In the genomic region with DNA sequence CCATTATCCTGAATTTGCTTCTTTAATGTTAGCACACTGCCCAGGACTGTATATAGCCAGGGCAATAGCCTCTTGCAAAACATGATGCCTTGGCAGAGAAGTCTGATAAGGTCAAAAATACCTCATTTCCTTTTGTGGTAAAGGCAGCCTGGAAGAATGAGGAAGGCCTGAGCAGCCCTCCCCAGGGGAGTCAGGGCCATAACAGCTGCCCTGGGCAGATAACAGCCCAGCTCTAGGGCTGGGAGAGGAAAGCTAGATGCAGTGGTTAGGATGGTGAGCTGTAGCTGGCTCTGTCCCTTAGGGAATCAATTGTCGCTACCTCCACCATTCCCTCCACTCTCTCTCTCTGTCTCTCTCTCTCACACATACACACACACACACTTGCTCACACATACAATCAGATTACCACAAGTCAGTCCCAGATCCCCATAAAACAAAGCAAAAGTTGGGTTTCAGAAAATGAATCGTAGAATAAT, we compare ENCODE assay signal across 1 cellular context.
TF ChIP-seq lines count a peak whose summit lies in the region.

No MANE protein-coding gene starts in this region.

TF ChIP-seq in K562, 482 proteins besides CTCF, POLR2A, EP300 and RAD21 (continued from another document and continues in another):
- TF ChIP-seq, protein P1, sequence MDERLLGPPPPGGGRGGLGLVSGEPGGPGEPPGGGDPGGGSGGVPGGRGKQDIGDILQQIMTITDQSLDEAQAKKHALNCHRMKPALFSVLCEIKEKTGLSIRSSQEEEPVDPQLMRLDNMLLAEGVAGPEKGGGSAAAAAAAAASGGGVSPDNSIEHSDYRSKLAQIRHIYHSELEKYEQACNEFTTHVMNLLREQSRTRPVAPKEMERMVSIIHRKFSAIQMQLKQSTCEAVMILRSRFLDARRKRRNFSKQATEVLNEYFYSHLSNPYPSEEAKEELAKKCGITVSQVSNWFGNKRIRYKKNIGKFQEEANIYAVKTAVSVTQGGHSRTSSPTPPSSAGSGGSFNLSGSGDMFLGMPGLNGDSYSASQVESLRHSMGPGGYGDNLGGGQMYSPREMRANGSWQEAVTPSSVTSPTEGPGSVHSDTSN (CRISPR knock-in tag; IDR thresholded peaks at IDR 0.05; ENCODE audit: low read depth): no peak
- TF ChIP-seq, protein P1 (tag; conservative IDR thresholded peaks at IDR 0.05; ENCODE audit: low read depth): peak; percentile 41; the same call in 1 of the 2 replicates
- TF ChIP-seq NCOR1 (IDR thresholded peaks at IDR 0.05) (peak; percentile 93), ATF1 (CRISPR knock-in tag; IDR thresholded peaks at IDR 0.05) (no peak), ATF1 (tag; IDR thresholded peaks at IDR 0.05) (peak; percentile 81), RCOR1 (IDR thresholded peaks at IDR 0.05; ENCODE audit: borderline replicate concordance in 1 of 2, low read depth in 2 of 2, low read length in 2 of 2) (peak; percentile 77 to 94; a peak in 3 of 4 replicates), RUNX1 (IDR thresholded peaks at IDR 0.05; ENCODE audit: low read depth) (peak; percentile 82; the same call in 1 of the 2 replicates), YY1 (IDR thresholded peaks at IDR 0.05; ENCODE audit: borderline replicate concordance in 1 of 3, control insufficient read depth in 1 of 3, extremely low read depth in 1 of 3, insufficient read depth in 3 of 3, insufficient read length in 1 of 3, insufficient replicate concordance in 2 of 3, low read depth in 1 of 3, low read length in 2 of 3) (peak in 1 of 3 experiments; percentile 48), ZNF24 (IDR thresholded peaks at IDR 0.05) (peak; percentile 44; the same call in 1 of the 2 replicates), TOE1 (IDR thresholded peaks at IDR 0.05; ENCODE audit: borderline replicate concordance) (peak; percentile 54; the same call in 1 of the 2 replicates), TOE1 (CRISPR knock-in tag; IDR thresholded peaks at IDR 0.05; ENCODE audit: borderline replicate concordance, low read depth) (no peak), FOXK2 (conservative IDR thresholded peaks at IDR 0.05 in 1 of 2, IDR thresholded peaks at IDR 0.05 in 1 of 2; ENCODE audit: low read depth in 2 of 2) (peak; percentile 11 to 40; a peak in 1 of 4 replicates), NFRKB (IDR thresholded peaks at IDR 0.05; ENCODE audit: low read depth) (peak; percentile 70), HNRNPL (IDR thresholded peaks at IDR 0.05; ENCODE audit: low read depth, low read length) (0 out of 2 replicates have a peak, but pooled peaks have one; percentile 13), KAT2B (IDR thresholded peaks at IDR 0.05; ENCODE audit: low read depth, low read length) (no peak), HDAC8 (tag; IDR thresholded peaks at IDR 0.05) (no peak), CREB1 (IDR thresholded peaks at IDR 0.05) (peak; percentile 56; the same call in 1 of the 2 replicates), CREB1 (CRISPR knock-in tag; IDR thresholded peaks at IDR 0.05) (no peak), CXXC5 (CRISPR knock-in tag; IDR thresholded peaks at IDR 0.05) (peak; percentile 49), NCOA1 (IDR thresholded peaks at IDR 0.05; ENCODE audit: low read depth) (peak; percentile 90), ESRRA (IDR thresholded peaks at IDR 0.05; ENCODE audit: borderline replicate concordance, low read depth) (peak; percentile 93; the same call in 1 of the 2 replicates), FOXJ3 (CRISPR knock-in tag; IDR thresholded peaks at IDR 0.05) (no peak), ELF1 (tag; IDR thresholded peaks at IDR 0.05) (peak; percentile 90), TAL1 (IDR thresholded peaks at IDR 0.05) (peak; percentile 95), FOXM1 (IDR thresholded peaks at IDR 0.05; ENCODE audit: low read depth) (peak; percentile 86), FOXM1 (CRISPR knock-in tag; IDR thresholded peaks at IDR 0.05; ENCODE audit: low read depth) (no peak), SUPT5H (IDR thresholded peaks at IDR 0.05) (0 out of 2 replicates have a peak, but pooled peaks have one; percentile 27), CC2D1A (IDR thresholded peaks at IDR 0.05) (peak; percentile 89), TCF3 (CRISPR knock-in tag; IDR thresholded peaks at IDR 0.05) (peak; percentile 98), SMC3 (conservative IDR thresholded peaks at IDR 0.05; ENCODE audit: insufficient read depth, low read depth, low read length) (no peak), ZNF584 (CRISPR knock-in tag; IDR thresholded peaks at IDR 0.05; ENCODE audit: low read depth) (peak; percentile 45; the same call in 1 of the 2 replicates), CBFB (CRISPR knock-in tag; IDR thresholded peaks at IDR 0.05) (peak; percentile 72; the same call in 1 of the 2 replicates), CTBP1 (IDR thresholded peaks at IDR 0.05; ENCODE audit: borderline replicate concordance) (peak; percentile 92), NCOA2 (IDR thresholded peaks at IDR 0.05; ENCODE audit: partially characterized antibody in 2 of 2) (peak; percentile 58 to 83), KDM5B (IDR thresholded peaks at IDR 0.05; ENCODE audit: insufficient replicate concordance, low read depth, low read length) (peak; percentile 63), CBFA2T2 (conservative IDR thresholded peaks at IDR 0.05) (peak; percentile 91), MEF2A (IDR thresholded peaks at IDR 0.05; ENCODE audit: control insufficient read depth, low read depth, low read length) (0 out of 2 replicates have a peak, but pooled peaks have one; percentile 50), TARDBP (IDR thresholded peaks at IDR 0.05) (peak; percentile 54; the same call in 1 of the 2 replicates), BCL6 (CRISPR knock-in tag; IDR thresholded peaks at IDR 0.05) (no peak), ELF4 (CRISPR knock-in tag; IDR thresholded peaks at IDR 0.05) (peak; percentile 96), DMBX1 (CRISPR knock-in tag; IDR thresholded peaks at IDR 0.05; ENCODE audit: borderline replicate concordance) (peak; percentile 61; the same call in 1 of the 2 replicates), JUND (IDR thresholded peaks at IDR 0.05; ENCODE audit: borderline replicate concordance, low read depth, low read length) (peak; percentile 88), JUND (tag; IDR thresholded peaks at IDR 0.05; ENCODE audit: borderline replicate concordance, low read depth, low read length) (peak; percentile 80; the same call in 2 of the 3 replicates), ETV6 (IDR thresholded peaks at IDR 0.05; ENCODE audit: borderline replicate concordance in 1 of 2, low read depth in 2 of 2, low read length in 1 of 2) (peak in 1 of 2 experiments; percentile 76; a peak in 1 of 4 replicates), ETV6 (CRISPR knock-in tag; IDR thresholded peaks at IDR 0.05; ENCODE audit: borderline replicate concordance) (no peak), CHD2 (IDR thresholded peaks at IDR 0.05; ENCODE audit: low read depth, low read length) (no peak), ILF3 (IDR thresholded peaks at IDR 0.05; ENCODE audit: borderline replicate concordance) (peak; percentile 43; the same call in 1 of the 2 replicates), SPI1 (IDR thresholded peaks at IDR 0.05; ENCODE audit: borderline replicate concordance, low read depth, low read length) (peak; percentile 99), NFIC (IDR thresholded peaks at IDR 0.05) (peak; percentile 75), PHF8 (IDR thresholded peaks at IDR 0.05; ENCODE audit: borderline replicate concordance, low read length) (0 out of 2 replicates have a peak, but pooled peaks have one; percentile 13)
- TF ChIP-seq, protein P2, sequence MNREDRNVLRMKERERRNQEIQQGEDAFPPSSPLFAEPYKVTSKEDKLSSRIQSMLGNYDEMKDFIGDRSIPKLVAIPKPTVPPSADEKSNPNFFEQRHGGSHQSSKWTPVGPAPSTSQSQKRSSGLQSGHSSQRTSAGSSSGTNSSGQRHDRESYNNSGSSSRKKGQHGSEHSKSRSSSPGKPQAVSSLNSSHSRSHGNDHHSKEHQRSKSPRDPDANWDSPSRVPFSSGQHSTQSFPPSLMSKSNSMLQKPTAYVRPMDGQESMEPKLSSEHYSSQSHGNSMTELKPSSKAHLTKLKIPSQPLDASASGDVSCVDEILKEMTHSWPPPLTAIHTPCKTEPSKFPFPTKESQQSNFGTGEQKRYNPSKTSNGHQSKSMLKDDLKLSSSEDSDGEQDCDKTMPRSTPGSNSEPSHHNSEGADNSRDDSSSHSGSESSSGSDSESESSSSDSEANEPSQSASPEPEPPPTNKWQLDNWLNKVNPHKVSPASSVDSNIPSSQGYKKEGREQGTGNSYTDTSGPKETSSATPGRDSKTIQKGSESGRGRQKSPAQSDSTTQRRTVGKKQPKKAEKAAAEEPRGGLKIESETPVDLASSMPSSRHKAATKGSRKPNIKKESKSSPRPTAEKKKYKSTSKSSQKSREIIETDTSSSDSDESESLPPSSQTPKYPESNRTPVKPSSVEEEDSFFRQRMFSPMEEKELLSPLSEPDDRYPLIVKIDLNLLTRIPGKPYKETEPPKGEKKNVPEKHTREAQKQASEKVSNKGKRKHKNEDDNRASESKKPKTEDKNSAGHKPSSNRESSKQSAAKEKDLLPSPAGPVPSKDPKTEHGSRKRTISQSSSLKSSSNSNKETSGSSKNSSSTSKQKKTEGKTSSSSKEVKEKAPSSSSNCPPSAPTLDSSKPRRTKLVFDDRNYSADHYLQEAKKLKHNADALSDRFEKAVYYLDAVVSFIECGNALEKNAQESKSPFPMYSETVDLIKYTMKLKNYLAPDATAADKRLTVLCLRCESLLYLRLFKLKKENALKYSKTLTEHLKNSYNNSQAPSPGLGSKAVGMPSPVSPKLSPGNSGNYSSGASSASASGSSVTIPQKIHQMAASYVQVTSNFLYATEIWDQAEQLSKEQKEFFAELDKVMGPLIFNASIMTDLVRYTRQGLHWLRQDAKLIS (CRISPR knock-in tag; IDR thresholded peaks at IDR 0.05): no peak
- TF ChIP-seq, protein P3, sequence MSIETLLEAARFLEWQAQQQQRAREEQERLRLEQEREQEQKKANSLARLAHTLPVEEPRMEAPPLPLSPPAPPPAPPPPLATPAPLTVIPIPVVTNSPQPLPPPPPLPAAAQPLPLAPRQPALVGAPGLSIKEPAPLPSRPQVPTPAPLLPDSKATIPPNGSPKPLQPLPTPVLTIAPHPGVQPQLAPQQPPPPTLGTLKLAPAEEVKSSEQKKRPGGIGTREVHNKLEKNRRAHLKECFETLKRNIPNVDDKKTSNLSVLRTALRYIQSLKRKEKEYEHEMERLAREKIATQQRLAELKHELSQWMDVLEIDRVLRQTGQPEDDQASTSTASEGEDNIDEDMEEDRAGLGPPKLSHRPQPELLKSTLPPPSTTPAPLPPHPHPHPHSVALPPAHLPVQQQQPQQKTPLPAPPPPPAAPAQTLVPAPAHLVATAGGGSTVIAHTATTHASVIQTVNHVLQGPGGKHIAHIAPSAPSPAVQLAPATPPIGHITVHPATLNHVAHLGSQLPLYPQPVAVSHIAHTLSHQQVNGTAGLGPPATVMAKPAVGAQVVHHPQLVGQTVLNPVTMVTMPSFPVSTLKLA (conservative IDR thresholded peaks at IDR 0.05): peak; percentile 12 to 44; a peak in 3 of 4 replicates
- TF ChIP-seq, protein P4, sequence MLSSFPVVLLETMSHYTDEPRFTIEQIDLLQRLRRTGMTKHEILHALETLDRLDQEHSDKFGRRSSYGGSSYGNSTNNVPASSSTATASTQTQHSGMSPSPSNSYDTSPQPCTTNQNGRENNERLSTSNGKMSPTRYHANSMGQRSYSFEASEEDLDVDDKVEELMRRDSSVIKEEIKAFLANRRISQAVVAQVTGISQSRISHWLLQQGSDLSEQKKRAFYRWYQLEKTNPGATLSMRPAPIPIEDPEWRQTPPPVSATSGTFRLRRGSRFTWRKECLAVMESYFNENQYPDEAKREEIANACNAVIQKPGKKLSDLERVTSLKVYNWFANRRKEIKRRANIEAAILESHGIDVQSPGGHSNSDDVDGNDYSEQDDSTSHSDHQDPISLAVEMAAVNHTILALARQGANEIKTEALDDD (IDR thresholded peaks at IDR 0.05): peak; percentile 73
- TF ChIP-seq, protein P5, sequence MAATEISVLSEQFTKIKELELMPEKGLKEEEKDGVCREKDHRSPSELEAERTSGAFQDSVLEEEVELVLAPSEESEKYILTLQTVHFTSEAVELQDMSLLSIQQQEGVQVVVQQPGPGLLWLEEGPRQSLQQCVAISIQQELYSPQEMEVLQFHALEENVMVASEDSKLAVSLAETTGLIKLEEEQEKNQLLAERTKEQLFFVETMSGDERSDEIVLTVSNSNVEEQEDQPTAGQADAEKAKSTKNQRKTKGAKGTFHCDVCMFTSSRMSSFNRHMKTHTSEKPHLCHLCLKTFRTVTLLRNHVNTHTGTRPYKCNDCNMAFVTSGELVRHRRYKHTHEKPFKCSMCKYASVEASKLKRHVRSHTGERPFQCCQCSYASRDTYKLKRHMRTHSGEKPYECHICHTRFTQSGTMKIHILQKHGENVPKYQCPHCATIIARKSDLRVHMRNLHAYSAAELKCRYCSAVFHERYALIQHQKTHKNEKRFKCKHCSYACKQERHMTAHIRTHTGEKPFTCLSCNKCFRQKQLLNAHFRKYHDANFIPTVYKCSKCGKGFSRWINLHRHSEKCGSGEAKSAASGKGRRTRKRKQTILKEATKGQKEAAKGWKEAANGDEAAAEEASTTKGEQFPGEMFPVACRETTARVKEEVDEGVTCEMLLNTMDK (IDR thresholded peaks at IDR 0.05; ENCODE audit: borderline replicate concordance, insufficient read depth, low read depth, low read length, poor library complexity, severe bottlenecking): no peak
- TF ChIP-seq, protein P6, sequence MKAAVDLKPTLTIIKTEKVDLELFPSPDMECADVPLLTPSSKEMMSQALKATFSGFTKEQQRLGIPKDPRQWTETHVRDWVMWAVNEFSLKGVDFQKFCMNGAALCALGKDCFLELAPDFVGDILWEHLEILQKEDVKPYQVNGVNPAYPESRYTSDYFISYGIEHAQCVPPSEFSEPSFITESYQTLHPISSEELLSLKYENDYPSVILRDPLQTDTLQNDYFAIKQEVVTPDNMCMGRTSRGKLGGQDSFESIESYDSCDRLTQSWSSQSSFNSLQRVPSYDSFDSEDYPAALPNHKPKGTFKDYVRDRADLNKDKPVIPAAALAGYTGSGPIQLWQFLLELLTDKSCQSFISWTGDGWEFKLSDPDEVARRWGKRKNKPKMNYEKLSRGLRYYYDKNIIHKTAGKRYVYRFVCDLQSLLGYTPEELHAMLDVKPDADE (conservative IDR thresholded peaks at IDR 0.05; ENCODE audit: control insufficient read depth, low read depth, low read length): peak; percentile 67
- TF ChIP-seq, protein P7, sequence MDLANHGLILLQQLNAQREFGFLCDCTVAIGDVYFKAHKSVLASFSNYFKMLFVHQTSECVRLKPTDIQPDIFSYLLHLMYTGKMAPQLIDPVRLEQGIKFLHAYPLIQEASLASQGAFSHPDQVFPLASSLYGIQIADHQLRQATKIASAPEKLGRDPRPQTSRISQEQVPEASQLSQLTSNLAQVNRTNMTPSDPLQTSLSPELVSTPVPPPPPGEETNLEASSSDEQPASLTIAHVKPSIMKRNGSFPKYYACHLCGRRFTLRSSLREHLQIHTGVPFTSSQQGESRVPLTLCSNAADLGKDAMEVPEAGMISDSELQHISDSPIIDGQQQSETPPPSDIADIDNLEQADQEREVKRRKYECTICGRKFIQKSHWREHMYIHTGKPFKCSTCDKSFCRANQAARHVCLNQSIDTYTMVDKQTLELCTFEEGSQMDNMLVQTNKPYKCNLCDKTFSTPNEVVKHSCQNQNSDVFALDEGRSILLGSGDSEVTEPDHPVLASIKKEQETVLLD (IDR thresholded peaks at IDR 0.05): peak; percentile 42; the same call in 1 of the 2 replicates
